Comparison of ENCODE assay signal across 18 cellular contexts in the genomic region with DNA sequence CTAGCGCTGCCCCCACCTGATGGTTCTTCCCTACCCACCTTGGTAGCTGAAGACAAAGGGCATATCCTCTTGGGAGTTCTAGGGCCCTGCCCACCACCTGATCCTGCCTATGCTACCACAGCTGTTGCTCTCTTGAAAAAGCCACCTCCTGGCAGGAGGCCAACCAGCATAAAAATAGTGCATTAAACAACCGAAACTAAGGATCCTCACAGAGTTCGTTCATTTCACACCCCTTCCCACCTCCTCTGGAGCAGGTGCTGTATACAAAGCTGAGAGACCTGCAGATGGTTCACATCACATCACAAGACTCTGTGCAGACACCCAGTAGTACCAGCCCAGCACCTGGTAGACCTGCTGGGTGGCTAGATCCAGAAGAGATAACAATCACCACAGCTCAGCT.
DNase-seq lines count a peak whose midpoint lies in the region; ATAC-seq lines count a peak whose summit lies in the region.
"Had no signal": no experiment of that assay in that cellular context is flagged by ENCODE, and none has a peak within 500 bp of the region (broad histone marks: within the 10 kb centered on the region; RNA-seq: fewer than 3 reads in every experiment).

No MANE protein-coding gene starts in this region.

- ATAC-seq in GM19395 (IDR thresholded peaks at IDR 0.05; ENCODE audit: unreplicated experiment), result peak; percentile 43
- ATAC-seq in esophagus mucosa, result no peak
- ATAC-seq: effector memory CD8-positive, alpha-beta T cell; left ventricle myocardium superior had no signal

- peak; percentile 70 for DNase-seq in DMS53 (lab: John Stamatoyannopoulos, UW)
- DNase-seq in NCI-H1436 treated with DMSO at 0.1 percent for 48 hours (lab: John Stamatoyannopoulos, UW), result peak; percentile 38
- DNase-seq in RPMI8226, result peak; percentile 94
- DNase-seq in SKM-1 treated with dmso at 0.1 percent for 144 hours (lab: John Stamatoyannopoulos, UW; ENCODE audit: unreplicated experiment), result no peak
- no peak for DNase-seq in germinal center (ENCODE audit: low spot score)
- DNase-seq: activated CD4-positive, alpha-beta T cell treated with anti-CD3 and anti-CD28 coated beads for 4 hours; activated effector memory CD4-positive, alpha-beta T cell treated with anti-CD3 and anti-CD28 coated beads, Interleukin-2, amount 50 U/mL, for 16 hours; anterior cingulate cortex; effector memory CD8-positive, alpha-beta T cell; H9; head of caudate nucleus; immature natural killer cell; Kasumi-1; left ventricle myocardium superior; NCI-H187 treated with DMSO at 0.1 percent for 48 hours; SW 1271 had no signal

Comparison
In these comparisons a context has a peak if more than half of its experiments do, and no peak if none do; other contexts are left out.
1. DNase-seq: peak in DMS53 (single experiment), NCI-H1436 treated with DMSO at 0.1 percent for 48 hours (single experiment) and RPMI8226 (single experiment); none in SKM-1 treated with dmso at 0.1 percent for 144 hours (single experiment) and germinal center (single experiment).